ENCODE assay signal across 11 cellular contexts in genomic region chr11:134024420-134025085, GRCh38. TPM values are rescaled to one million over a fixed set of nuclear protein-coding genes. Genes with fewer than 3 reads are reported as not detected.
A peak's percentile ranks its signal among the peaks of the same experiment; 100 is the strongest.
DNase-seq lines count a peak whose midpoint lies in the region; ATAC-seq lines count a peak whose summit lies in the region.
"Had no signal": no experiment of that assay in that cellular context is flagged by ENCODE, and none has a peak within 500 bp of the region (broad histone marks: within the 10 kb centered on the region; RNA-seq: fewer than 3 reads in every experiment).

No MANE protein-coding gene starts in this region.

- peaks cover 12% of the 10 kb centered on the region for H3K27me3 Mint-ChIP-seq in activated T-helper 17 cell treated with anti-CD3 and anti-CD28 coated beads, Interleukin-2, amount 50 U/mL, for 72 hours
- H3K27me3 Mint-ChIP-seq in activated T-helper 2 cell treated with anti-CD3 and anti-CD28 coated beads, Interferon-gamma antibody, Interleukin-2, Interleukin-4, amounts not matched to agents 10 μg/mL and 5 μg/mL and 100 μg/mL, durations not matched to agents 14 hours and 24 hours and 36 hours (ENCODE audit: low read depth): peaks cover 13% of the 10 kb centered on the region

- ATAC-seq in activated T-helper 17 cell treated with anti-CD3 and anti-CD28 coated beads, Interleukin-2, amount 50 U/mL, for 72 hours (replicated peaks): peak; percentile 88
- ATAC-seq: A549; effector memory CD8-positive, alpha-beta T cell had no signal

- intact Hi-C loops in activated T-helper 2 cell treated with anti-CD3 and anti-CD28 coated beads, Interferon-gamma antibody, Interleukin-2, Interleukin-4, amounts not matched to agents 10 μg/mL and 5 μg/mL and 100 μg/mL, durations not matched to agents 14 hours and 24 hours and 36 hours (cut with micrococcal nuclease): no loop called here

- DNase-seq in NCI-H1417 (lab: John Stamatoyannopoulos, UW): peak; percentile 24 to 64 (median 24)
- no peak for DNase-seq in NCI-H1417 treated with DMSO at 0.1 percent for 48 hours (lab: John Stamatoyannopoulos, UW)
- DNase-seq in HK-2 (ENCODE audit: unreplicated experiment): peak; percentile 55
- DNase-seq in stimulated activated CD4-positive, alpha-beta T cell treated with anti-CD3 and anti-CD28 coated beads, Interleukin-15, amount 100 ng/mL, for 48 hours (ENCODE audit: low read depth in 2 of 2): peak; percentile 37 to 50
- DNase-seq in activated T-helper 2 cell treated with anti-CD3 and anti-CD28 coated beads, Interferon-gamma antibody, Interleukin-2, Interleukin-4, amounts not matched to agents 10 μg/mL and 5 μg/mL and 100 μg/mL, durations not matched to agents 14 hours and 24 hours and 36 hours (ENCODE audit: low spot score): no peak
- DNase-seq in NCI-H2107 treated with DMSO at 0.1 percent for 48 hours (lab: John Stamatoyannopoulos, UW; ENCODE audit: unreplicated experiment): no peak
- DNase-seq in HuH-7 (ENCODE audit: low spot score): no peak
- DNase-seq: activated CD4-positive, alpha-beta T cell treated with anti-CD3 and anti-CD28 coated beads, Interleukin-2, amount 10 ng/mL, durations not matched to agents 24 days and 14 days; effector memory CD8-positive, alpha-beta T cell had no signal

- no peaks in the 10 kb centered on the region for H3K9me3 Mint-ChIP-seq in activated T-helper 17 cell treated with anti-CD3 and anti-CD28 coated beads, Interleukin-2, amount 50 U/mL, for 72 hours
- H3K9me3 Mint-ChIP-seq in activated T-helper 2 cell treated with anti-CD3 and anti-CD28 coated beads, Interferon-gamma antibody, Interleukin-2, Interleukin-4, amounts not matched to agents 10 μg/mL and 5 μg/mL and 100 μg/mL, durations not matched to agents 14 hours and 24 hours and 36 hours: no peaks in the 10 kb centered on the region
- H3K9me3 Mint-ChIP-seq: activated CD4-positive, alpha-beta T cell treated with anti-CD3 and anti-CD28 coated beads, Interleukin-2, amount 10 ng/mL, durations not matched to agents 24 days and 14 days; effector memory CD8-positive, alpha-beta T cell had no signal

- H3K36me3 Mint-ChIP-seq in activated T-helper 17 cell treated with anti-CD3 and anti-CD28 coated beads, Interleukin-2, amount 50 U/mL, for 72 hours (ENCODE audit: low read depth): no peaks in the 10 kb centered on the region
- no peaks in the 10 kb centered on the region for H3K36me3 Mint-ChIP-seq in activated T-helper 2 cell treated with anti-CD3 and anti-CD28 coated beads, Interferon-gamma antibody, Interleukin-2, Interleukin-4, amounts not matched to agents 10 μg/mL and 5 μg/mL and 100 μg/mL, durations not matched to agents 14 hours and 24 hours and 36 hours (ENCODE audit: low read depth)

- no peak overlapping the region for H3K4me3 Mint-ChIP-seq in activated T-helper 17 cell treated with anti-CD3 and anti-CD28 coated beads, Interleukin-2, amount 50 U/mL, for 72 hours
- H3K4me3 Mint-ChIP-seq in activated T-helper 2 cell treated with anti-CD3 and anti-CD28 coated beads, Interferon-gamma antibody, Interleukin-2, Interleukin-4, amounts not matched to agents 10 μg/mL and 5 μg/mL and 100 μg/mL, durations not matched to agents 14 hours and 24 hours and 36 hours (ENCODE audit: low read depth): no peak overlapping the region
- H3K4me3 Mint-ChIP-seq: activated CD4-positive, alpha-beta T cell treated with anti-CD3 and anti-CD28 coated beads, Interleukin-2, amount 10 ng/mL, durations not matched to agents 24 days and 14 days; effector memory CD8-positive, alpha-beta T cell had no signal

- H3K4me1 Mint-ChIP-seq in activated T-helper 17 cell treated with anti-CD3 and anti-CD28 coated beads, Interleukin-2, amount 50 U/mL, for 72 hours: peaks cover 15% of the 10 kb centered on the region
- H3K4me1 Mint-ChIP-seq in activated T-helper 2 cell treated with anti-CD3 and anti-CD28 coated beads, Interferon-gamma antibody, Interleukin-2, Interleukin-4, amounts not matched to agents 10 μg/mL and 5 μg/mL and 100 μg/mL, durations not matched to agents 14 hours and 24 hours and 36 hours (ENCODE audit: low read depth): peaks cover 11% of the 10 kb centered on the region

- no peak overlapping the region for H3K27ac Mint-ChIP-seq in activated T-helper 17 cell treated with anti-CD3 and anti-CD28 coated beads, Interleukin-2, amount 50 U/mL, for 72 hours
- no peak overlapping the region for H3K27ac Mint-ChIP-seq in activated T-helper 2 cell treated with anti-CD3 and anti-CD28 coated beads, Interferon-gamma antibody, Interleukin-2, Interleukin-4, amounts not matched to agents 10 μg/mL and 5 μg/mL and 100 μg/mL, durations not matched to agents 14 hours and 24 hours and 36 hours
- H3K27ac Mint-ChIP-seq: activated CD4-positive, alpha-beta T cell treated with anti-CD3 and anti-CD28 coated beads, Interleukin-2, amount 10 ng/mL, durations not matched to agents 24 days and 14 days; effector memory CD8-positive, alpha-beta T cell had no signal

RNA-seq across cellular contexts. Expression of gene JAM3, which starts 44.3 kb away (rescaled TPM):
- total RNA-seq in activated T-helper 17 cell treated with anti-CD3 and anti-CD28 coated beads, Interleukin-2, amount 50 U/mL, for 72 hours: 10 to 100 TPM in 1 of 2 donors, 1 to 10 TPM in 1; 7.6 to 26.2 TPM
- total RNA-seq in activated T-helper 2 cell treated with anti-CD3 and anti-CD28 coated beads, Interferon-gamma antibody, Interleukin-2, Interleukin-4, amounts not matched to agents 10 μg/mL and 5 μg/mL and 100 μg/mL, durations not matched to agents 14 hours and 24 hours and 36 hours: 2.4 and 3.4 TPM in 2 replicates

Comparison
In these comparisons a context has a peak if more than half of its experiments do, and no peak if none do; other contexts are left out.
1. DNase-seq: peak in NCI-H1417 (3 of 3), HK-2 (single experiment) and stimulated activated CD4-positive, alpha-beta T cell treated with anti-CD3 and anti-CD28 coated beads, Interleukin-15, amount 100 ng/mL, for 48 hours (2 of 2); none in NCI-H1417 treated with DMSO at 0.1 percent for 48 hours (single experiment), activated T-helper 2 cell treated with anti-CD3 and anti-CD28 coated beads, Interferon-gamma antibody, Interleukin-2, Interleukin-4, amounts not matched to agents 10 μg/mL and 5 μg/mL and 100 μg/mL, durations not matched to agents 14 hours and 24 hours and 36 hours (single experiment), NCI-H2107 treated with DMSO at 0.1 percent for 48 hours (single experiment) and HuH-7 (single experiment).